ENCODE assay signal across 8 cellular contexts in the genomic region with DNA sequence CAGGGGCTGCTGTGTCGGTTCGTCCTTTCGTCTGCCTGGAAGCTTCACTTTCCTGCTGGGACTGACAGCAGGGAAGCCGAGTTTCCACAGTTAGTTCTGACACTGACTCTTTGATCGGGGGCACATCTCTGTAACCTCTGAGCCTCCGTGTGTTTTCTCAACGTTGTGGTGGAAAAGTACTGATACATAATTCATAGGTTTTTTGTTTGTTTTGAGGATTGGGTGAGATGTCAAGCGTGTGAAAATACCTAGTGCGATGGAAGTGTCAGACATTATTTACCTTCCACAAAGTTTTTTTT.
A peak's percentile ranks its signal among the peaks of the same experiment; 100 is the strongest.
DNase-seq lines count a peak whose midpoint lies in the region; ATAC-seq and TF ChIP-seq lines count a peak whose summit lies in the region.

No MANE protein-coding gene starts in this region.

- peaks cover 11% of the 10 kb centered on the region for H3K4me1 ChIP-seq in muscle layer of colon (ENCODE audit: insufficient read depth, low read length)

- ATAC-seq in HG02610 (IDR thresholded peaks at IDR 0.05; ENCODE audit: unreplicated experiment) (no peak), HG03378 (IDR thresholded peaks at IDR 0.05; ENCODE audit: unreplicated experiment) (no peak)

- H3K27me3 ChIP-seq in muscle layer of colon (ENCODE audit: control insufficient read depth in 1 of 2, insufficient read depth in 2 of 2, low read length in 2 of 2), result no peaks in the 10 kb centered on the region

- DNase-seq in caudate nucleus (lab: John Stamatoyannopoulos, UW) (no peak), Ammon's horn (ENCODE audit: low spot score) (no peak), dedifferentiated amniotic fluid mesenchymal stem cell (ENCODE audit: extremely low spot score) (no peak)

- H3K27ac ChIP-seq in KOPT-K1 (ENCODE audit: low read depth, low read length, poor library complexity, severe bottlenecking) (peak overlapping the region; percentile 83), caudate nucleus (ENCODE audit: low read depth, low read length) (peak overlapping the region; percentile 92), muscle layer of colon (ENCODE audit: low read depth, low read length) (peak overlapping the region; percentile 87)

- H3K36me3 ChIP-seq in KOPT-K1 (ENCODE audit: insufficient read depth, low read length), result peaks cover 22% of the 10 kb centered on the region
- no peaks in the 10 kb centered on the region for H3K36me3 ChIP-seq in muscle layer of colon (ENCODE audit: insufficient read depth, low read length)

- TF ChIP-seq CTCF in GM12875 (IDR thresholded peaks at IDR 0.05; ENCODE audit: borderline replicate concordance, insufficient read depth, low read depth, low read length), result no peak

- peak overlapping the region; percentile 75 for H3K9ac ChIP-seq in muscle layer of colon (ENCODE audit: low read length)

- H3K9me3 ChIP-seq in KOPT-K1 (ENCODE audit: insufficient read depth, low read length, poor library complexity, severe bottlenecking), result no peaks in the 10 kb centered on the region
- H3K9me3 ChIP-seq in muscle layer of colon (ENCODE audit: low read length), result no peaks in the 10 kb centered on the region

- H3K4me3 ChIP-seq in GM12875 (ENCODE audit: low read depth, low read length), result peak overlapping the region; percentile 100
- H3K4me3 ChIP-seq in muscle layer of colon (ENCODE audit: low read depth in 1 of 2, low read length in 2 of 2), result peak overlapping the region; percentile 93 to 98
